In genomic region chr2:5231287-5231686, GRCh38 we compare ENCODE assay signal across 24 cellular contexts.
"Had no signal": no experiment of that assay in that cellular context is flagged by ENCODE, and none has a peak within 500 bp of the region (broad histone marks: within the 10 kb centered on the region; RNA-seq: fewer than 3 reads in every experiment).

No MANE protein-coding gene starts in this region.

- H3K9me3 ChIP-seq: colonic mucosa, esophagus muscularis mucosa, esophagus squamous epithelium, gastrocnemius medialis, gastroesophageal sphincter had no signal

- H3K4me3 ChIP-seq: colonic mucosa, coronary artery, dorsolateral prefrontal cortex, esophagus muscularis mucosa, esophagus squamous epithelium, gastrocnemius medialis, gastroesophageal sphincter, heart left ventricle, heart right ventricle had no signal

- H3K36me3 ChIP-seq: colonic mucosa, esophagus muscularis mucosa, esophagus squamous epithelium, gastrocnemius medialis, gastroesophageal sphincter, heart left ventricle, heart right ventricle had no signal

- H3K27ac ChIP-seq: colonic mucosa, coronary artery, dorsolateral prefrontal cortex, epithelial cell of prostate, esophagus muscularis mucosa, esophagus squamous epithelium, foreskin keratinocyte, gastroesophageal sphincter, heart left ventricle, heart right ventricle had no signal

- H3K27me3 ChIP-seq: colonic mucosa, esophagus muscularis mucosa, esophagus squamous epithelium, foreskin keratinocyte, gastrocnemius medialis, gastroesophageal sphincter, heart left ventricle had no signal

- ATAC-seq: effector memory CD8-positive, alpha-beta T cell; esophagus mucosa; foreskin keratinocyte; gastroesophageal sphincter; heart left ventricle; heart right ventricle had no signal

- H3K4me1 ChIP-seq: colonic mucosa, esophagus muscularis mucosa, esophagus squamous epithelium, foreskin keratinocyte, gastroesophageal sphincter, heart left ventricle, heart right ventricle had no signal

- DNase-seq: colonic mucosa; cortex of kidney; dermis blood vessel endothelial cell; dorsolateral prefrontal cortex; effector CD4-positive, alpha-beta T cell; effector CD8-positive, alpha-beta T cell; effector memory CD4-positive, alpha-beta T cell; effector memory CD8-positive, alpha-beta T cell; endodermal cell; erythroblast; esophagus squamous epithelium; foreskin fibroblast; foreskin keratinocyte; foreskin melanocyte; glutamatergic neuron; head of caudate nucleus; heart left ventricle; heart right ventricle had no signal
